10 cellular contexts compared by ENCODE assay signal in the genomic region with DNA sequence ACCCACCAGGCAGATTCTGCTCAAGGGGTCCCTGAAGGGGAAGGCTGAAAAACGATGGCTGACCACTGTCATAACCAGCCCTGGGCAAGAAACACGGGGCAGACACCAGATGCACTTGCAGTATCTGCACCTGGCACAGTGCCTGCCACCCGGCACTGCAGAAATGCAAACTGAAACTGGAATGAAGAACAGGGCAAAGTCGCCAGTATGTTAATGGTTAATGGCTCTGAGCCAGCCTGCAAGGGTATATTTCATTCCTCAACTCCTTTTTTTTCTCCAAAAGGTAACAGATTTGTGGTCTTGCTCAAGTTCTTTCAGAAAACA. TPM values are rescaled to one million over a fixed set of nuclear protein-coding genes. Genes with fewer than 3 reads are reported as not detected.
A peak's percentile ranks its signal among the peaks of the same experiment; 100 is the strongest.
DNase-seq lines count a peak whose midpoint lies in the region; ATAC-seq, FAIRE-seq and TF ChIP-seq lines count a peak whose summit lies in the region.
"Had no signal": no experiment of that assay in that cellular context is flagged by ENCODE, and none has a peak within 500 bp of the region (broad histone marks: within the 10 kb centered on the region; RNA-seq: fewer than 3 reads in every experiment).

No MANE protein-coding gene starts in this region.

- no peaks in the 10 kb centered on the region for H3K9me3 ChIP-seq in kidney (ENCODE audit: control insufficient read depth in 1 of 2, low read length in 2 of 2)

- H3K4me1 ChIP-seq in kidney (ENCODE audit: control insufficient read depth in 1 of 2, insufficient read depth in 1 of 2, low read depth in 1 of 2, low read length in 2 of 2): peaks cover 34 to 35% of the 10 kb centered on the region in 2 donors

- TF ChIP-seq CTCF in AG10803 (conservative IDR thresholded peaks at IDR 0.05; ENCODE audit: low read length): no peak
- no peak for TF ChIP-seq CTCF in kidney (IDR thresholded peaks at IDR 0.05; ENCODE audit: borderline replicate concordance, extremely low read depth, insufficient read depth)
- TF ChIP-seq CTCF in osteocyte (IDR thresholded peaks at IDR 0.05): no peak

- no peak overlapping the region for H3K27ac Mint-ChIP-seq in osteocyte (ENCODE audit: unreplicated experiment)
- H3K27ac Mint-ChIP-seq in activated CD4-positive, alpha-beta memory T cell treated with anti-CD3 and anti-CD28 coated beads, Interleukin-2, amount 10 ng/mL, durations not matched to agents 7 days and 5 days: no peak overlapping the region

- peak; percentile 58 for ATAC-seq in GM19395 (IDR thresholded peaks at IDR 0.05; ENCODE audit: unreplicated experiment)
- ATAC-seq: HepG2 had no signal

- intact Hi-C loops in kidney (cut with DNase I): no loop called here

- H3K4me3 ChIP-seq in AG10803 (ENCODE audit: low read length) (no peak overlapping the region), kidney (ENCODE audit: low read length in 2 of 2) (no peak overlapping the region)

- no peaks in the 10 kb centered on the region for H3K27me3 Mint-ChIP-seq in osteocyte (ENCODE audit: unreplicated experiment)
- H3K27me3 Mint-ChIP-seq in activated CD4-positive, alpha-beta memory T cell treated with anti-CD3 and anti-CD28 coated beads, Interleukin-2, amount 10 ng/mL, durations not matched to agents 7 days and 5 days: no peaks in the 10 kb centered on the region

- CTCF ChIA-PET in activated CD4-positive, alpha-beta memory T cell treated with anti-CD3 and anti-CD28 coated beads, Interleukin-2, amount 10 ng/mL, durations not matched to agents 7 days and 5 days (lab: Charles Lee): no interaction called here

- no peak for TF ChIP-seq POLR2A in H54 (IDR thresholded peaks at IDR 0.05; ENCODE audit: low read depth, low read length)

- FAIRE-seq in kidney (lab: Jason Lieb, UNC) (no peak), H54 (lab: Jason Lieb, UNC) (no peak)
- FAIRE-seq: colon, HepG2 had no signal

- H3K27ac ChIP-seq in kidney (ENCODE audit: low read depth in 2 of 2, low read length in 2 of 2): no peak overlapping the region

- peaks cover 3% of the 10 kb centered on the region for H3K4me1 Mint-ChIP-seq in osteocyte (ENCODE audit: unreplicated experiment)
- peaks cover 15% of the 10 kb centered on the region for H3K4me1 Mint-ChIP-seq in activated CD4-positive, alpha-beta memory T cell treated with anti-CD3 and anti-CD28 coated beads, Interleukin-2, amount 10 ng/mL, durations not matched to agents 7 days and 5 days

- peaks cover 33% of the 10 kb centered on the region for H3K36me3 Mint-ChIP-seq in osteocyte (ENCODE audit: unreplicated experiment)
- H3K36me3 Mint-ChIP-seq in activated CD4-positive, alpha-beta memory T cell treated with anti-CD3 and anti-CD28 coated beads, Interleukin-2, amount 10 ng/mL, durations not matched to agents 7 days and 5 days (ENCODE audit: low read depth): peaks cover 33% of the 10 kb centered on the region

- peaks cover 5% of the 10 kb centered on the region in 2 donors for H3K36me3 ChIP-seq in kidney (ENCODE audit: control insufficient read depth in 1 of 2, insufficient read depth in 2 of 2, low read length in 2 of 2)

- H3K9ac ChIP-seq in kidney (ENCODE audit: low read length in 2 of 2): no peak overlapping the region

- no peak overlapping the region for H3K4me3 Mint-ChIP-seq in osteocyte (ENCODE audit: unreplicated experiment)
- H3K4me3 Mint-ChIP-seq in activated CD4-positive, alpha-beta memory T cell treated with anti-CD3 and anti-CD28 coated beads, Interleukin-2, amount 10 ng/mL, durations not matched to agents 7 days and 5 days: no peak overlapping the region

- POLR2A ChIA-PET in activated CD4-positive, alpha-beta memory T cell treated with anti-CD3 and anti-CD28 coated beads, Interleukin-2, amount 10 ng/mL, durations not matched to agents 7 days and 5 days (lab: Charles Lee): no interaction called here

- DNase-seq in AG10803 (ENCODE audit: low read depth): peak; percentile 20
- peak; percentile 32 to 79 for DNase-seq in NCI-H446 (lab: John Stamatoyannopoulos, UW)
- peak; percentile 21 for DNase-seq in glomerular visceral epithelial cell (ENCODE audit: extremely low spot score)
- DNase-seq in kidney: no peak
- DNase-seq in osteocyte (ENCODE audit: extremely low spot score, unreplicated experiment): no peak
- no peak for DNase-seq in H54 (ENCODE audit: insufficient read length, low spot score)
- DNase-seq in activated CD4-positive, alpha-beta memory T cell treated with anti-CD3 and anti-CD28 coated beads, Interleukin-2, amount 10 ng/mL, durations not matched to agents 7 days and 5 days: no peak

- H3K9me3 Mint-ChIP-seq in osteocyte (ENCODE audit: unreplicated experiment): no peaks in the 10 kb centered on the region
- H3K9me3 Mint-ChIP-seq in activated CD4-positive, alpha-beta memory T cell treated with anti-CD3 and anti-CD28 coated beads, Interleukin-2, amount 10 ng/mL, durations not matched to agents 7 days and 5 days: no peaks in the 10 kb centered on the region

RNA-seq across cellular contexts. Expression of a gene that starts 31.6 kb away (rescaled TPM):
- total RNA-seq in kidney: 89.4 TPM
- polyA plus RNA-seq in kidney (ENCODE audit: insufficient read depth, low read depth, low replicate concordance): 48.9 TPM
- 119 and 120 TPM in 2 replicates for total RNA-seq in osteocyte
- total RNA-seq in activated CD4-positive, alpha-beta memory T cell treated with anti-CD3 and anti-CD28 coated beads, Interleukin-2, amount 10 ng/mL, durations not matched to agents 7 days and 5 days: 100 to 1,000 TPM; 134 to 135 TPM

Comparison
In these comparisons a context has a peak if more than half of its experiments do, and no peak if none do; other contexts are left out.
1. DNase-seq: peak in AG10803 (single experiment), NCI-H446 (2 of 2) and glomerular visceral epithelial cell (single experiment); none in kidney (single experiment), osteocyte (single experiment), H54 (single experiment) and activated CD4-positive, alpha-beta memory T cell treated with anti-CD3 and anti-CD28 coated beads, Interleukin-2, amount 10 ng/mL, durations not matched to agents 7 days and 5 days (single experiment).